In genomic region chr20:35663813-35664543, GRCh38 we compare ENCODE assay signal across 8 cellular contexts. TPM values are rescaled to one million over a fixed set of nuclear protein-coding genes. Genes with fewer than 3 reads are reported as not detected.
DNase-seq lines count a peak whose midpoint lies in the region; ATAC-seq lines count a peak whose summit lies in the region.

No MANE protein-coding gene starts in this region.

- H3K27me3 ChIP-seq in ACC112 (ENCODE audit: insufficient read depth, low read length) (no peaks in the 10 kb centered on the region), endocrine pancreas (ENCODE audit: control insufficient read depth, insufficient read depth, low read length) (no peaks in the 10 kb centered on the region)

- DNase-seq in NCI-H748 (lab: John Stamatoyannopoulos, UW; ENCODE audit: unreplicated experiment): peak; percentile 63
- DNase-seq in activated CD8-positive, alpha-beta memory T cell treated with anti-CD3 and anti-CD28 coated beads, Interleukin-2, amount 10 ng/mL, durations not matched to agents 7 days and 5 days: peak; percentile 84
- DNase-seq in myocyte (ENCODE audit: low read depth): peak; percentile 17
- peak; percentile 27 to 36 for DNase-seq in stimulated activated CD8-positive, alpha-beta memory T cell treated with anti-CD3 and anti-CD28 coated beads, Interleukin-7, amount 100 ng/mL, for 48 hours (ENCODE audit: extremely low read depth in 1 of 2, low read depth in 1 of 2)

- H3K27ac Mint-ChIP-seq in activated CD8-positive, alpha-beta memory T cell treated with anti-CD3 and anti-CD28 coated beads, Interleukin-2, amount 10 ng/mL, durations not matched to agents 7 days and 5 days: peak overlapping the region; percentile 95

- H3K4me1 Mint-ChIP-seq in activated CD8-positive, alpha-beta memory T cell treated with anti-CD3 and anti-CD28 coated beads, Interleukin-2, amount 10 ng/mL, durations not matched to agents 7 days and 5 days: peaks cover 42% of the 10 kb centered on the region

- H3K4me1 ChIP-seq in ACC112 (ENCODE audit: control insufficient read depth, insufficient read depth, low read length, unreplicated experiment): peaks cover 34% of the 10 kb centered on the region
- peaks cover 22% of the 10 kb centered on the region for H3K4me1 ChIP-seq in endocrine pancreas (ENCODE audit: control insufficient read depth, insufficient read depth, low read length)

- no peaks in the 10 kb centered on the region for H3K9me3 ChIP-seq in endocrine pancreas (ENCODE audit: control insufficient read depth, low read length)

- H3K36me3 ChIP-seq in ACC112 (ENCODE audit: insufficient read depth, low read length): peaks cover 7% of the 10 kb centered on the region
- H3K36me3 ChIP-seq in endocrine pancreas (ENCODE audit: control insufficient read depth, insufficient read depth, low read length): no peaks in the 10 kb centered on the region

- H3K9me3 Mint-ChIP-seq in activated CD8-positive, alpha-beta memory T cell treated with anti-CD3 and anti-CD28 coated beads, Interleukin-2, amount 10 ng/mL, durations not matched to agents 7 days and 5 days (ENCODE audit: low read depth): no peaks in the 10 kb centered on the region

- peak overlapping the region; percentile 96 for H3K4me3 Mint-ChIP-seq in activated CD8-positive, alpha-beta memory T cell treated with anti-CD3 and anti-CD28 coated beads, Interleukin-2, amount 10 ng/mL, durations not matched to agents 7 days and 5 days

- ATAC-seq in GM18858 (IDR thresholded peaks at IDR 0.05; ENCODE audit: unreplicated experiment): peak; percentile 11
- peak; percentile 25 for ATAC-seq in HG03064 (IDR thresholded peaks at IDR 0.05; ENCODE audit: low read depth, unreplicated experiment)
- ATAC-seq in activated CD8-positive, alpha-beta memory T cell treated with anti-CD3 and anti-CD28 coated beads, Interleukin-2, amount 10 ng/mL, durations not matched to agents 7 days and 5 days: peak; percentile 48

- no peaks in the 10 kb centered on the region for H3K27me3 Mint-ChIP-seq in activated CD8-positive, alpha-beta memory T cell treated with anti-CD3 and anti-CD28 coated beads, Interleukin-2, amount 10 ng/mL, durations not matched to agents 7 days and 5 days

- peaks cover 59% of the 10 kb centered on the region for H3K79me2 ChIP-seq in ACC112 (ENCODE audit: control insufficient read depth, insufficient read depth, low read length, unreplicated experiment)

- H3K36me3 Mint-ChIP-seq in activated CD8-positive, alpha-beta memory T cell treated with anti-CD3 and anti-CD28 coated beads, Interleukin-2, amount 10 ng/mL, durations not matched to agents 7 days and 5 days: peaks cover 36% of the 10 kb centered on the region

- CTCF ChIA-PET in activated CD8-positive, alpha-beta memory T cell treated with anti-CD3 and anti-CD28 coated beads, Interleukin-2, amount 10 ng/mL, durations not matched to agents 7 days and 5 days (lab: Charles Lee): interaction anchor here (0.6 to 8.2 kb wide), 6 partner anchors 45 to 291 kb away, joined by 3 to 59 read pairs (median 4); partner anchors contain the start of gene SCAND1

- H2AFZ ChIP-seq in ACC112 (ENCODE audit: low read length, unreplicated experiment): peak overlapping the region; percentile 17

- H3K27ac ChIP-seq in ACC112 (ENCODE audit: low read depth, low read length): peak overlapping the region; percentile 79

- H3K4me3 ChIP-seq in ACC112 (ENCODE audit: low read depth, low read length): peak overlapping the region; percentile 88
- peak overlapping the region; percentile 94 for H3K4me3 ChIP-seq in endocrine pancreas (ENCODE audit: control insufficient read depth, insufficient read depth, low read length)

- H3K9ac ChIP-seq in endocrine pancreas (ENCODE audit: control insufficient read depth, insufficient read depth, low read length): peak overlapping the region; percentile 99

RNA-seq across cellular contexts. Expression of gene CPNE1, which starts 0.7 kb away (rescaled TPM):
- total RNA-seq in activated CD8-positive, alpha-beta memory T cell treated with anti-CD3 and anti-CD28 coated beads, Interleukin-2, amount 10 ng/mL, durations not matched to agents 7 days and 5 days: 100 to 1,000 TPM; 277 to 286 TPM
- 109 and 117 TPM in 2 replicates for total RNA-seq in myocyte
- 189 TPM for polyA plus RNA-seq in myocyte (2012)

RNA-seq across cellular contexts. Expression of gene RBM12, which starts 0.7 kb away (rescaled TPM):
- total RNA-seq in activated CD8-positive, alpha-beta memory T cell treated with anti-CD3 and anti-CD28 coated beads, Interleukin-2, amount 10 ng/mL, durations not matched to agents 7 days and 5 days: 100 to 1,000 TPM; 101 to 137 TPM
- 32.7 and 33.3 TPM in 2 replicates for total RNA-seq in myocyte
- 24.8 TPM for polyA plus RNA-seq in myocyte (2012)

RNA-seq across cellular contexts. Expression of gene NFS1, which starts 35.2 kb away (rescaled TPM):
- total RNA-seq in activated CD8-positive, alpha-beta memory T cell treated with anti-CD3 and anti-CD28 coated beads, Interleukin-2, amount 10 ng/mL, durations not matched to agents 7 days and 5 days: 10 to 100 TPM; 34.6 to 35.1 TPM
- total RNA-seq in myocyte: 34.3 and 37.1 TPM in 2 replicates
- polyA plus RNA-seq in myocyte (2012): 38.0 TPM

RNA-seq across cellular contexts. Expression of gene ROMO1, which starts 35.2 kb away (rescaled TPM):
- total RNA-seq in activated CD8-positive, alpha-beta memory T cell treated with anti-CD3 and anti-CD28 coated beads, Interleukin-2, amount 10 ng/mL, durations not matched to agents 7 days and 5 days: 100 to 1,000 TPM; 115 to 122 TPM
- 227 and 282 TPM in 2 replicates for total RNA-seq in myocyte
- 343 TPM for polyA plus RNA-seq in myocyte (2012)

RNA-seq across cellular contexts. Expression of gene SPAG4, which starts 48.3 kb away (rescaled TPM):
- 1 to 10 TPM; 4.3 to 5.2 TPM for total RNA-seq in activated CD8-positive, alpha-beta memory T cell treated with anti-CD3 and anti-CD28 coated beads, Interleukin-2, amount 10 ng/mL, durations not matched to agents 7 days and 5 days
- 1.2 and 5.5 TPM in 2 replicates for total RNA-seq in myocyte
- 13.4 TPM for polyA plus RNA-seq in myocyte (2012)

Comparison
In these comparisons a context has a peak if more than half of its experiments do, and no peak if none do; other contexts are left out.
1. Peak in every context shown above with its lines: DNase-seq, ATAC-seq, H3K4me3 ChIP-seq and H3K27ac ChIP-seq.
2. DNase-seq: peak in every context shown above with its lines; median percentile 84 in activated CD8-positive, alpha-beta memory T cell treated with anti-CD3 and anti-CD28 coated beads, Interleukin-2, amount 10 ng/mL, durations not matched to agents 7 days and 5 days; 63 in NCI-H748; 32 in stimulated activated CD8-positive, alpha-beta memory T cell treated with anti-CD3 and anti-CD28 coated beads, Interleukin-7, amount 100 ng/mL, for 48 hours; 17 in myocyte.